In the genomic region with DNA sequence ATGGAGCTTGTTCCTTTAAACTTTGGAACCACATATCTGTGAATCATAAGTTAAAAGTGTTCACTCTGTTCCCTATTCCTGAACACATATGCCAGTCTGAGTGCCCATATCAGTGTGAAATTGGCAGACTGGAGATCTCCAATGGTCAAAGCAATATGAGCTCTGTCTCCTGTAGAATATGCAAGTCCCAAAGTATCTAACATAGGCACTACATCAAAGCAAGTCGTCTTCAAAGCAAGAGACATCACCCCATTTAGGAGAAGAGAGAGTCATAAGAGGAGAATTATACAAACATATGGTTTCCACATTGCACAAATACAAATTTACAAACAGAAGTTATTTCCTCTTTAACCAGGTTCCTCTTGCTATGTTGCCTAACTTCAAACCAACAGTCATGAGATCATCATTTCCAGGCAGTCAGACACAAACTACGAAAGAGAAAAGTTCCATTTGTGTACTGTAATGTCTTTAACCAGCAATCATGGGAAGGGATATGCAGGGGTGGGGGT, we compare ENCODE assay signal across 13 cellular contexts. TPM values are rescaled to one million over a fixed set of nuclear protein-coding genes. Genes with fewer than 3 reads are reported as not detected.
DNase-seq lines count a peak whose midpoint lies in the region; ATAC-seq and TF ChIP-seq lines count a peak whose summit lies in the region.
"Had no signal": no experiment of that assay in that cellular context is flagged by ENCODE, and none has a peak within 500 bp of the region (broad histone marks: within the 10 kb centered on the region; RNA-seq: fewer than 3 reads in every experiment).

No MANE protein-coding gene starts in this region.

- no peaks in the 10 kb centered on the region for H3K27me3 Mint-ChIP-seq in activated naive CD4-positive, alpha-beta T cell treated with anti-CD3 and anti-CD28 coated beads for 36 hours (ENCODE audit: low read depth)

- peaks cover 24% of the 10 kb centered on the region for H3K4me1 Mint-ChIP-seq in activated naive CD4-positive, alpha-beta T cell treated with anti-CD3 and anti-CD28 coated beads for 36 hours (ENCODE audit: low read depth)

- no peaks in the 10 kb centered on the region for H3K79me2 ChIP-seq in smooth muscle cell (ENCODE audit: low read depth)

- no peak overlapping the region for H3K9ac ChIP-seq in smooth muscle cell (ENCODE audit: low read depth)

- peak overlapping the region; percentile 82 for H3K27ac Mint-ChIP-seq in activated naive CD4-positive, alpha-beta T cell treated with anti-CD3 and anti-CD28 coated beads for 36 hours

- no peak for ATAC-seq in GM19463 (IDR thresholded peaks at IDR 0.05; ENCODE audit: unreplicated experiment)
- no peak for ATAC-seq in HG03175 (IDR thresholded peaks at IDR 0.05; ENCODE audit: unreplicated experiment)
- ATAC-seq in GM19035 (IDR thresholded peaks at IDR 0.05; ENCODE audit: unreplicated experiment) = no peak

- no peaks in the 10 kb centered on the region for H3K4me1 ChIP-seq in smooth muscle cell (ENCODE audit: low read depth)

- peak overlapping the region; percentile 29 for H3K27ac ChIP-seq in smooth muscle cell (ENCODE audit: low read depth)
- H3K27ac ChIP-seq: cardiac muscle cell, PC-9 had no signal

- CTCF ChIA-PET in activated naive CD4-positive, alpha-beta T cell treated with anti-CD3 and anti-CD28 coated beads for 36 hours (lab: Charles Lee) = interaction anchor here (1.4 to 2.4 kb wide), 3 partner anchors 8 to 92 kb away, joined by 5 to 13 read pairs (median 7); no protein-coding TSS in a partner anchor

- no peak overlapping the region for H3K4me2 ChIP-seq in smooth muscle cell
- H3K4me2 ChIP-seq: PC-9 had no signal

- no peak for DNase-seq in activated naive CD4-positive, alpha-beta T cell treated with anti-CD3 and anti-CD28 coated beads for 36 hours
- no peak for DNase-seq in activated naive CD4-positive, alpha-beta T cell (lab: John Stamatoyannopoulos, UW)
- DNase-seq in NOMO-1 treated with dmso at 0.1 percent for 144 hours (lab: John Stamatoyannopoulos, UW; ENCODE audit: unreplicated experiment) (peak; percentile 53), fibroblast of the aortic adventitia (ENCODE audit: low read depth) (peak; percentile 44), smooth muscle cell (lab: John Stamatoyannopoulos, UW; ENCODE audit: unreplicated experiment) (no peak)
- DNase-seq: activated T-cell treated with anti-CD3 and anti-CD28 coated beads, Interleukin-2, amount 50 U/mL, for 1 hour; erythroblast; PC-9; stimulated activated CD4-positive, alpha-beta T cell treated with anti-CD3 and anti-CD28 coated beads, Interleukin-2, amount 100 ng/mL, for 48 hours had no signal

- 64% methylated on average over 2 of the region's 2 CpGs for WGBS in smooth muscle cell (ENCODE audit: low lambda C conversion rate)

- intact Hi-C loops in activated naive CD4-positive, alpha-beta T cell treated with anti-CD3 and anti-CD28 coated beads for 36 hours (cut with micrococcal nuclease) = loop anchor here (1.0 kb wide), 3 partner anchors 9 to 70 kb away; no protein-coding TSS in a partner anchor

- H4K20me1 ChIP-seq in smooth muscle cell (ENCODE audit: low read depth) = no peaks in the 10 kb centered on the region

- H3K4me3 Mint-ChIP-seq in activated naive CD4-positive, alpha-beta T cell treated with anti-CD3 and anti-CD28 coated beads for 36 hours = no peak overlapping the region

- H2AFZ ChIP-seq in smooth muscle cell (ENCODE audit: low read depth) = no peak overlapping the region
- H2AFZ ChIP-seq: PC-9 had no signal

- H3K36me3 Mint-ChIP-seq in activated naive CD4-positive, alpha-beta T cell treated with anti-CD3 and anti-CD28 coated beads for 36 hours (ENCODE audit: low read depth) = no peaks in the 10 kb centered on the region

- H3K9me3 ChIP-seq in smooth muscle cell (replicated peaks; ENCODE audit: low read depth) = no peaks in the 10 kb centered on the region

- no peaks in the 10 kb centered on the region for H3K36me3 ChIP-seq in smooth muscle cell (ENCODE audit: low read depth)
- H3K36me3 ChIP-seq: cardiac muscle cell had no signal

- no peak overlapping the region for H3K4me3 ChIP-seq in fibroblast of the aortic adventitia (ENCODE audit: low read depth, low read length)
- H3K4me3 ChIP-seq in smooth muscle cell = no peak overlapping the region
- H3K4me3 ChIP-seq: cardiac muscle cell, PC-9 had no signal

- no peaks in the 10 kb centered on the region for H3F3A ChIP-seq in smooth muscle cell (ENCODE audit: low read depth)

- no peaks in the 10 kb centered on the region for H3K27me3 ChIP-seq in smooth muscle cell (ENCODE audit: low read depth)
- H3K27me3 ChIP-seq: cardiac muscle cell had no signal

- H3K9me3 Mint-ChIP-seq in activated naive CD4-positive, alpha-beta T cell treated with anti-CD3 and anti-CD28 coated beads for 36 hours = no peaks in the 10 kb centered on the region

- TF ChIP-seq CTCF in fibroblast of the aortic adventitia (IDR thresholded peaks at IDR 0.05; ENCODE audit: insufficient read depth, low read length) (no peak), smooth muscle cell (IDR thresholded peaks at IDR 0.05; ENCODE audit: borderline replicate concordance, insufficient read depth, poor library complexity, severe bottlenecking) (no peak)

RNA-seq across cellular contexts. Expression of gene GK, which starts 9.9 kb away (rescaled TPM):
- 10 to 100 TPM; 85.9 to 90.3 TPM for total RNA-seq in activated naive CD4-positive, alpha-beta T cell treated with anti-CD3 and anti-CD28 coated beads for 36 hours
- total RNA-seq in fibroblast of the aortic adventitia (ENCODE audit: low replicate concordance) (8.6 and 17.7 TPM in 2 replicates), smooth muscle cell (5.7 and 5.8 TPM in 2 replicates)
- polyA plus RNA-seq in smooth muscle cell = 2.6 and 4.5 TPM in 2 replicates

Comparison
In these comparisons a context has a peak if more than half of its experiments do, and no peak if none do; other contexts are left out.
1. DNase-seq: peak in NOMO-1 treated with dmso at 0.1 percent for 144 hours (single experiment) and fibroblast of the aortic adventitia (single experiment); none in activated naive CD4-positive, alpha-beta T cell treated with anti-CD3 and anti-CD28 coated beads for 36 hours (single experiment), activated naive CD4-positive, alpha-beta T cell (0 of 4) and smooth muscle cell (single experiment).